17 cellular contexts compared by ENCODE assay signal in the genomic region with DNA sequence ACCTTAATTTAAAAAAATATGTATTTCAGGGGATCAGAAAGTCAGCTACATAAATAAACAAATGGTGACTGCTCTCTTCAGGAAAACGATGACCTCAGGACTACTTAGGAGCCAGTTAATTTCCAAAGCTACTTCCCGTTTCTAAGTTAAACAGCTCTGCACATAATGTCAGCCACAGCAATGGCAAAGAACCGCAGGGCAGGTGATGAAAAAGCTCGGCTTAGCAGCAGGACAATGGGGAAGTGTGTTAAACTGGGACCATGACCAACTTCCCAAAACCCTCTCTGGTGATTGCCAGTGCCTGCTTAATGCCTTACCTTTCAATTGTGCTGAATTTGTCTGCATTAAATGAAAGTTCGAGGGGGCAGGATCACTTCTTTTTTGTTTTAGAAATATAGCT.
DNase-seq lines count a peak whose midpoint lies in the region; ATAC-seq and TF ChIP-seq lines count a peak whose summit lies in the region.
"Had no signal": no experiment of that assay in that cellular context is flagged by ENCODE, and none has a peak within 500 bp of the region (broad histone marks: within the 10 kb centered on the region; RNA-seq: fewer than 3 reads in every experiment).

No MANE protein-coding gene starts in this region.

- 66 to 81% (median 75%) methylated on average over 5 of the region's 5 CpGs for WGBS in adrenal gland, 4 donors

- H3K27me3 Mint-ChIP-seq in naive thymus-derived CD4-positive, alpha-beta T cell: no peaks in the 10 kb centered on the region
- H3K27me3 Mint-ChIP-seq: activated CD8-positive, alpha-beta T cell treated with anti-CD3 and anti-CD28 coated beads for 36 hours; stimulated activated naive CD8-positive, alpha-beta T cell treated with anti-CD3 and anti-CD28 coated beads, Interleukin-15, amount 100 ng/mL, for 72 hours had no signal

- H3K4me3 ChIP-seq in HEK293 (ENCODE audit: low read depth, low read length): no peak overlapping the region
- H3K4me3 ChIP-seq in adrenal gland: no peak overlapping the region
- no peak overlapping the region for H3K4me3 ChIP-seq in naive thymus-derived CD4-positive, alpha-beta T cell (ENCODE audit: low read length)
- no peak overlapping the region for H3K4me3 ChIP-seq in WERI-Rb-1 (ENCODE audit: low read depth, low read length)
- H3K4me3 ChIP-seq: BLaER1, spleen had no signal

- H3K4me1 ChIP-seq in HEK293 (ENCODE audit: control insufficient read depth, insufficient read depth, low read length) (no peaks in the 10 kb centered on the region), adrenal gland (replicated peaks in 1 of 2) (no peaks in the 10 kb centered on the region)
- H3K4me1 ChIP-seq in naive thymus-derived CD4-positive, alpha-beta T cell (ENCODE audit: control insufficient read depth in 2 of 2, insufficient read depth in 2 of 2, low read length in 2 of 2): no peaks in the 10 kb centered on the region
- H3K4me1 ChIP-seq: BLaER1, spleen had no signal

- H3K36me3 ChIP-seq in HEK293 (ENCODE audit: control insufficient read depth in 2 of 2, insufficient read depth in 1 of 2, low read length in 2 of 2) (no peaks in the 10 kb centered on the region), adrenal gland (replicated peaks in 1 of 2) (no peaks in the 10 kb centered on the region), WERI-Rb-1 (no peaks in the 10 kb centered on the region)
- no peaks in the 10 kb centered on the region for H3K36me3 ChIP-seq in naive thymus-derived CD4-positive, alpha-beta T cell (ENCODE audit: control insufficient read depth in 2 of 3, insufficient read depth in 3 of 3, low read length in 3 of 3)
- H3K36me3 ChIP-seq: BLaER1, spleen had no signal

- intact Hi-C loops in adrenal gland (cut with DNase I): no loop called here
- intact Hi-C loops in naive thymus-derived CD4-positive, alpha-beta T cell (cut with micrococcal nuclease): no loop called here

- CTCF ChIA-PET in HEK293 (lab: Yijun Ruan, JAX): interaction anchor here (0.6 kb wide), 1 partner anchor 96 kb away, joined by 5 read pairs; no protein-coding TSS in a partner anchor
- CTCF ChIA-PET in naive thymus-derived CD4-positive, alpha-beta T cell (lab: Charles Lee): no interaction called here

- peak; percentile 41 for ATAC-seq in naive thymus-derived CD4-positive, alpha-beta T cell
- ATAC-seq in stimulated activated effector memory CD8-positive, alpha-beta T cell treated with anti-CD3 and anti-CD28 coated beads, Interleukin-12 subunit alpha, Interleukin-12 subunit beta, amount 100 ng/mL, for 72 hours: no peak
- ATAC-seq: activated CD8-positive, alpha-beta T cell treated with anti-CD3 and anti-CD28 coated beads for 36 hours; stimulated activated naive CD8-positive, alpha-beta T cell treated with anti-CD3 and anti-CD28 coated beads, Interleukin-15, amount 100 ng/mL, for 72 hours had no signal

- POLR2A ChIA-PET in HEK293 (lab: Yijun Ruan, JAX): no interaction called here
- POLR2A ChIA-PET in naive thymus-derived CD4-positive, alpha-beta T cell (lab: Charles Lee): no interaction called here

- H3K27ac ChIP-seq in HEK293 (ENCODE audit: extremely low read depth, low read depth, low read length) (no peak overlapping the region), adrenal gland (no peak overlapping the region), WERI-Rb-1 (no peak overlapping the region)
- H3K27ac ChIP-seq in naive thymus-derived CD4-positive, alpha-beta T cell (ENCODE audit: low read depth, low read length): no peak overlapping the region
- H3K27ac ChIP-seq: BLaER1 had no signal

- H3K27me3 ChIP-seq in adrenal gland: no peaks in the 10 kb centered on the region
- H3K27me3 ChIP-seq in naive thymus-derived CD4-positive, alpha-beta T cell (ENCODE audit: control insufficient read depth in 2 of 2, insufficient read depth in 2 of 2, low read length in 2 of 2): no peaks in the 10 kb centered on the region
- H3K27me3 ChIP-seq in WERI-Rb-1 (ENCODE audit: insufficient read depth, low read depth, severe bottlenecking): no peaks in the 10 kb centered on the region
- H3K27me3 ChIP-seq: BLaER1, spleen had no signal

- H3K36me3 Mint-ChIP-seq in naive thymus-derived CD4-positive, alpha-beta T cell: peaks cover 0 to 4% (median 0%) of the 10 kb centered on the region in 5 donors
- H3K36me3 Mint-ChIP-seq in stimulated activated effector memory CD8-positive, alpha-beta T cell treated with anti-CD3 and anti-CD28 coated beads, Interleukin-12 subunit alpha, Interleukin-12 subunit beta, amount 100 ng/mL, for 72 hours: no peaks in the 10 kb centered on the region

- H3K27ac Mint-ChIP-seq in naive thymus-derived CD4-positive, alpha-beta T cell: no peak overlapping the region
- no peak overlapping the region for H3K27ac Mint-ChIP-seq in stimulated activated effector memory CD8-positive, alpha-beta T cell treated with anti-CD3 and anti-CD28 coated beads, Interleukin-12 subunit alpha, Interleukin-12 subunit beta, amount 100 ng/mL, for 72 hours
- H3K27ac Mint-ChIP-seq: activated CD8-positive, alpha-beta T cell treated with anti-CD3 and anti-CD28 coated beads for 36 hours; H9; stimulated activated naive CD8-positive, alpha-beta T cell treated with anti-CD3 and anti-CD28 coated beads, Interleukin-15, amount 100 ng/mL, for 72 hours had no signal

- H3K9me3 ChIP-seq in HEK293 (ENCODE audit: control insufficient read depth, insufficient read depth, low read depth, low read length) (no peaks in the 10 kb centered on the region), adrenal gland (replicated peaks in 1 of 3) (no peaks in the 10 kb centered on the region), WERI-Rb-1 (ENCODE audit: severe bottlenecking) (no peaks in the 10 kb centered on the region)
- no peaks in the 10 kb centered on the region for H3K9me3 ChIP-seq in naive thymus-derived CD4-positive, alpha-beta T cell (ENCODE audit: control insufficient read depth in 2 of 3, low read length in 3 of 3)
- H3K9me3 ChIP-seq: BLaER1 had no signal

- no peak overlapping the region for H3K4me3 Mint-ChIP-seq in naive thymus-derived CD4-positive, alpha-beta T cell
- no peak overlapping the region for H3K4me3 Mint-ChIP-seq in stimulated activated effector memory CD8-positive, alpha-beta T cell treated with anti-CD3 and anti-CD28 coated beads, Interleukin-12 subunit alpha, Interleukin-12 subunit beta, amount 100 ng/mL, for 72 hours
- H3K4me3 Mint-ChIP-seq: activated CD8-positive, alpha-beta T cell treated with anti-CD3 and anti-CD28 coated beads for 36 hours; H9; stimulated activated naive CD8-positive, alpha-beta T cell treated with anti-CD3 and anti-CD28 coated beads, Interleukin-15, amount 100 ng/mL, for 72 hours had no signal

- peaks cover 0 to 6% (median 2%) of the 10 kb centered on the region in 11 donors for H3K9me3 Mint-ChIP-seq in naive thymus-derived CD4-positive, alpha-beta T cell
- H3K9me3 Mint-ChIP-seq in stimulated activated effector memory CD8-positive, alpha-beta T cell treated with anti-CD3 and anti-CD28 coated beads, Interleukin-12 subunit alpha, Interleukin-12 subunit beta, amount 100 ng/mL, for 72 hours: peaks cover 16% of the 10 kb centered on the region
- H3K9me3 Mint-ChIP-seq: stimulated activated naive CD8-positive, alpha-beta T cell treated with anti-CD3 and anti-CD28 coated beads, Interleukin-15, amount 100 ng/mL, for 72 hours had no signal

- no peak for TF ChIP-seq CTCF in HEK293 (tag by site-specific recombination; IDR thresholded peaks at IDR 0.05)
- TF ChIP-seq CTCF in adrenal gland (IDR thresholded peaks at IDR 0.05): no peak
- no peak for TF ChIP-seq CTCF in WERI-Rb-1 (IDR thresholded peaks at IDR 0.05; ENCODE audit: low read depth, low read length)

- no peak for TF ChIP-seq POLR2A in adrenal gland (IDR thresholded peaks at IDR 0.05)

- DNase-seq in NCI-H1092 treated with DMSO at 0.1 percent for 48 hours (lab: John Stamatoyannopoulos, UW): peak; percentile 44
- peak; percentile 21 to 56 (median 26) for DNase-seq in adrenal gland
- no peak for DNase-seq in naive thymus-derived CD4-positive, alpha-beta T cell
- DNase-seq in AG08395 (ENCODE audit: low spot score): no peak
- DNase-seq in stimulated activated effector memory CD8-positive, alpha-beta T cell treated with anti-CD3 and anti-CD28 coated beads, Interleukin-12 subunit alpha, Interleukin-12 subunit beta, amount 100 ng/mL, for 72 hours (ENCODE audit: low spot score in 2 of 2): no peak
- no peak for DNase-seq in WERI-Rb-1
- DNase-seq: activated CD8-positive, alpha-beta T cell treated with anti-CD3 and anti-CD28 coated beads for 36 hours; cerebellar nuclear complex; DMS79 treated with DMSO at 0.1 percent for 48 hours; H9; mesendoderm; NCI-H82; SHP77; spleen; stimulated activated naive CD8-positive, alpha-beta T cell treated with anti-CD3 and anti-CD28 coated beads, Interleukin-15, amount 100 ng/mL, for 72 hours had no signal

- no peaks in the 10 kb centered on the region for H3K4me1 Mint-ChIP-seq in naive thymus-derived CD4-positive, alpha-beta T cell
- H3K4me1 Mint-ChIP-seq in stimulated activated effector memory CD8-positive, alpha-beta T cell treated with anti-CD3 and anti-CD28 coated beads, Interleukin-12 subunit alpha, Interleukin-12 subunit beta, amount 100 ng/mL, for 72 hours: no peaks in the 10 kb centered on the region
- H3K4me1 Mint-ChIP-seq: stimulated activated naive CD8-positive, alpha-beta T cell treated with anti-CD3 and anti-CD28 coated beads, Interleukin-15, amount 100 ng/mL, for 72 hours had no signal

TF ChIP-seq in HEK293, 187 proteins besides CTCF, POLR2A, EP300 and RAD21 (continues in another document):
- TF ChIP-seq ZNF514 (tag by site-specific recombination; IDR thresholded peaks at IDR 0.05) (no peak), ZSCAN16 (tag by site-specific recombination; IDR thresholded peaks at IDR 0.05) (no peak), ZNF433 (tag by site-specific recombination; IDR thresholded peaks at IDR 0.05; ENCODE audit: low read depth) (no peak), KLF9 (tag by site-specific recombination; IDR thresholded peaks at IDR 0.05; ENCODE audit: low read depth) (no peak), ZNF776 (tag by site-specific recombination; IDR thresholded peaks at IDR 0.05; ENCODE audit: borderline replicate concordance) (no peak), ZNF510 (tag by site-specific recombination; IDR thresholded peaks at IDR 0.05; ENCODE audit: insufficient replicate concordance) (no peak)
- TF ChIP-seq, protein P1, sequence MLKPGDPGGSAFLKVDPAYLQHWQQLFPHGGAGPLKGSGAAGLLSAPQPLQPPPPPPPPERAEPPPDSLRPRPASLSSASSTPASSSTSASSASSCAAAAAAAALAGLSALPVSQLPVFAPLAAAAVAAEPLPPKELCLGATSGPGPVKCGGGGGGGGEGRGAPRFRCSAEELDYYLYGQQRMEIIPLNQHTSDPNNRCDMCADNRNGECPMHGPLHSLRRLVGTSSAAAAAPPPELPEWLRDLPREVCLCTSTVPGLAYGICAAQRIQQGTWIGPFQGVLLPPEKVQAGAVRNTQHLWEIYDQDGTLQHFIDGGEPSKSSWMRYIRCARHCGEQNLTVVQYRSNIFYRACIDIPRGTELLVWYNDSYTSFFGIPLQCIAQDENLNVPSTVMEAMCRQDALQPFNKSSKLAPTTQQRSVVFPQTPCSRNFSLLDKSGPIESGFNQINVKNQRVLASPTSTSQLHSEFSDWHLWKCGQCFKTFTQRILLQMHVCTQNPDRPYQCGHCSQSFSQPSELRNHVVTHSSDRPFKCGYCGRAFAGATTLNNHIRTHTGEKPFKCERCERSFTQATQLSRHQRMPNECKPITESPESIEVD (tag by site-specific recombination; IDR thresholded peaks at IDR 0.05): 0 out of 2 replicates have a peak, but pooled peaks have one; percentile 25

Comparison
In these comparisons a context has a peak if more than half of its experiments do, and no peak if none do; other contexts are left out.
1. DNase-seq: peak in NCI-H1092 treated with DMSO at 0.1 percent for 48 hours (single experiment) and adrenal gland (7 of 7); none in naive thymus-derived CD4-positive, alpha-beta T cell (0 of 9), AG08395 (single experiment), stimulated activated effector memory CD8-positive, alpha-beta T cell treated with anti-CD3 and anti-CD28 coated beads, Interleukin-12 subunit alpha, Interleukin-12 subunit beta, amount 100 ng/mL, for 72 hours (0 of 2) and WERI-Rb-1 (single experiment).